Comparison of ENCODE assay signal across 1 cellular context in genomic region chr7:5452937-5453540, GRCh38.
TF ChIP-seq lines count a peak whose summit lies in the region.

No MANE protein-coding gene starts in this region.

TF ChIP-seq in HEK293, 187 proteins besides CTCF, POLR2A, EP300 and RAD21 (continued from another document):
- TF ChIP-seq GLIS2 (tag by site-specific recombination; IDR thresholded peaks at IDR 0.05) (peak; percentile 67), ZNF292 (tag by site-specific recombination; IDR thresholded peaks at IDR 0.05; ENCODE audit: borderline replicate concordance, low read depth) (no peak), ZNF394 (tag by site-specific recombination; IDR thresholded peaks at IDR 0.05; ENCODE audit: borderline replicate concordance) (no peak), ZNF311 (tag by site-specific recombination; IDR thresholded peaks at IDR 0.05; ENCODE audit: borderline replicate concordance) (no peak)
